In the genomic region with DNA sequence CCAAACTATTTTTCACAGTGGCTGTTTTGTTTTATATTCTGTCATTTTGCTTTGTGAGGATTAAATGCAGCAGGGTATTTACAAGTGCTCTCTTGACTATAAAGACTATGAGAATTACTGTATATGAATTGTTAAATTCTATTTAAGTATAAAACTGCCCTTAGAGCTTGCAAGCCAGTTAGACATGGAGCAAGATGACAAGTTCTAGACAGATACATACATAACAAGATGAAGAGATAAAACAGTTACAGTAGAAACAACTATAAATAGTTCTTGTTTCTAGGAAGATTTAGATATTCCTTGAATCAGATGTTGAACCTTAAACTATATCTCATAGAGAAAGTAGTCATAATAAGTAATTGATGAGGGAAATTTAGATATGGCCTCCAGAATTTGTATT, we compare ENCODE assay signal across 38 cellular contexts.
"Had no signal": no experiment of that assay in that cellular context is flagged by ENCODE, and none has a peak within 500 bp of the region (broad histone marks: within the 10 kb centered on the region; RNA-seq: fewer than 3 reads in every experiment).

No MANE protein-coding gene starts in this region.

- DNase-seq: activated B cell treated with CpG ODN at 0.5 μM for 24 hours; activated CD4-positive, alpha-beta memory T cell treated with anti-CD3 and anti-CD28 coated beads for 36 hours; activated CD4-positive, alpha-beta T cell treated with anti-CD3 and anti-CD28 coated beads for 4 hours; activated gamma-delta T cell; activated T-cell treated with anti-CD3 and anti-CD28 coated beads, Interleukin-2, amount 50 U/mL, for 72 hours; adrenal gland; cerebellar nuclear complex; cortex of kidney; effector memory CD8-positive, alpha-beta T cell; erythroblast; foreskin fibroblast; head of caudate nucleus; hypothalamus; immature natural killer cell; kidney; left colon; naive thymus-derived CD8-positive, alpha-beta T cell; nucleus accumbens; pancreas; psoas muscle; stimulated activated CD4-positive, alpha-beta T cell treated with anti-CD3 and anti-CD28 coated beads, Interleukin-1b, Interleukin-23, amount 100 ng/mL, for 48 hours; stimulated activated CD4-positive, alpha-beta T cell treated with anti-CD3 and anti-CD28 coated beads, Interleukin-4, amount 100 ng/mL, for 4 hours; stimulated activated CD8-positive, alpha-beta memory T cell treated with anti-CD3 and anti-CD28 coated beads, Interleukin-4, amount 100 ng/mL, for 48 hours; stimulated activated naive CD8-positive, alpha-beta T cell treated with anti-CD3 and anti-CD28 coated beads, Interleukin-15, amount 100 ng/mL, for 72 hours; substantia nigra; T-cell; uterus had no signal

- H3K9me3 ChIP-seq: adrenal gland, ascending aorta, pancreas, psoas muscle, uterus had no signal

- H3K27ac Mint-ChIP-seq: activated B cell treated with CpG ODN at 0.5 μM for 24 hours; activated CD4-positive, alpha-beta memory T cell treated with anti-CD3 and anti-CD28 coated beads for 36 hours; brain; effector memory CD8-positive, alpha-beta T cell; immature natural killer cell; memory B cell; naive thymus-derived CD8-positive, alpha-beta T cell; stimulated activated memory B cell treated with anti-CD40 and anti-IgM and Interleukin-4, amounts not matched to agents 10 μg/mL and 1 μg/mL and 100 μg/mL, for 72 hours; T-cell; T-helper 2 cell treated with Interferon-gamma antibody and Interleukin-4, amounts not matched to agents 5 μg/mL and 100 μg/mL, for 36 hours; type B pancreatic cell had no signal

- H3K4me3 ChIP-seq: adrenal gland, ascending aorta, cardiac muscle cell, pancreas, psoas muscle, right atrium auricular region, smooth muscle cell, uterus had no signal

- H3K27me3 ChIP-seq: adrenal gland, ascending aorta, cardiac muscle cell, pancreas, right atrium auricular region, uterus had no signal

- H3K4me1 ChIP-seq: adrenal gland, ascending aorta, pancreas, psoas muscle, right atrium auricular region, uterus had no signal

- H3K4me1 Mint-ChIP-seq: activated B cell treated with CpG ODN at 0.5 μM for 24 hours, brain, immature natural killer cell, neural crest cell had no signal

- H3K36me3 Mint-ChIP-seq: activated CD4-positive, alpha-beta memory T cell treated with anti-CD3 and anti-CD28 coated beads for 36 hours; activated naive CD4-positive, alpha-beta T cell treated with anti-CD3 and anti-CD28 coated beads, Interleukin-2, amount 50 U/mL, for 24 hours; brain; immature natural killer cell; memory B cell; naive thymus-derived CD8-positive, alpha-beta T cell; stimulated activated memory B cell treated with anti-CD40 and anti-IgM and Interleukin-4, amounts not matched to agents 10 μg/mL and 1 μg/mL and 100 μg/mL, for 72 hours; T-cell; type B pancreatic cell had no signal

- H3K4me2 ChIP-seq: smooth muscle cell had no signal

- H3K36me3 ChIP-seq: adrenal gland, ascending aorta, cardiac muscle cell, pancreas, right atrium auricular region, uterus had no signal

- H3K27ac ChIP-seq: adrenal gland, ascending aorta, cardiac muscle cell, pancreas, psoas muscle, right atrium auricular region, uterus had no signal

- H3K4me3 Mint-ChIP-seq: activated B cell treated with CpG ODN at 0.5 μM for 24 hours; activated CD4-positive, alpha-beta memory T cell treated with anti-CD3 and anti-CD28 coated beads for 36 hours; activated naive CD4-positive, alpha-beta T cell treated with anti-CD3 and anti-CD28 coated beads, Interleukin-2, amount 50 U/mL, for 24 hours; brain; immature natural killer cell; memory B cell; naive thymus-derived CD8-positive, alpha-beta T cell; neural crest cell; stimulated activated memory B cell treated with anti-CD40 and anti-IgM and Interleukin-4, amounts not matched to agents 10 μg/mL and 1 μg/mL and 100 μg/mL, for 72 hours; T-cell; T-helper 2 cell treated with Interferon-gamma antibody and Interleukin-4, amounts not matched to agents 5 μg/mL and 100 μg/mL, for 36 hours; type B pancreatic cell had no signal

- FAIRE-seq: kidney, pancreas had no signal

- H3K27me3 Mint-ChIP-seq: stimulated activated memory B cell treated with anti-CD40 and anti-IgM and Interleukin-4, amounts not matched to agents 10 μg/mL and 1 μg/mL and 100 μg/mL, for 72 hours; stimulated activated naive CD8-positive, alpha-beta T cell treated with anti-CD3 and anti-CD28 coated beads, Interleukin-15, amount 100 ng/mL, for 72 hours had no signal

- ATAC-seq: effector memory CD8-positive, alpha-beta T cell; left colon; naive thymus-derived CD8-positive, alpha-beta T cell; pancreas; psoas muscle; T-cell had no signal

- H3K9me3 Mint-ChIP-seq: activated B cell treated with CpG ODN at 0.5 μM for 24 hours; activated CD4-positive, alpha-beta memory T cell treated with anti-CD3 and anti-CD28 coated beads for 36 hours; activated naive CD4-positive, alpha-beta T cell treated with anti-CD3 and anti-CD28 coated beads, Interleukin-2, amount 50 U/mL, for 24 hours; memory B cell; type B pancreatic cell had no signal
